18 cellular contexts compared by ENCODE assay signal in genomic region chr9:68329106-68329505, GRCh38. TPM values are rescaled to one million over a fixed set of nuclear protein-coding genes. Genes with fewer than 3 reads are reported as not detected.
"Had no signal": no experiment of that assay in that cellular context is flagged by ENCODE, and none has a peak within 500 bp of the region (broad histone marks: within the 10 kb centered on the region; RNA-seq: fewer than 3 reads in every experiment).

No MANE protein-coding gene starts in this region.

RNA-seq across cellular contexts. Expression of gene FOXD4L3, which starts 26.4 kb away (rescaled TPM):
- total RNA-seq: activated naive CD4-positive, alpha-beta T cell treated with anti-CD3 and anti-CD28 coated beads for 36 hours; activated naive CD8-positive, alpha-beta T cell treated with anti-CD3 and anti-CD28 coated beads, Interleukin-2, amount 10 ng/mL, durations not matched to agents 7 days and 5 days; activated T-cell treated with anti-CD3 and anti-CD28 coated beads, Interleukin-2, amount 50 U/mL, for 4 hours; activated T-cell treated with anti-CD3 and anti-CD28 coated beads, Interleukin-2, amount 50 U/mL, for 72 hours; activated T-helper 1 cell treated with anti-CD3 and anti-CD28 coated beads, Interleukin-12 subunit alpha, Interleukin-12 subunit beta, Interleukin-2, Interleukin-4 antibody, amounts not matched to agents 30 ng/mL and 10 ng/mL and 1 ng/mL, durations not matched to agents 14 hours and 24 hours and 36 hours; activated T-helper 2 cell treated with anti-CD3 and anti-CD28 coated beads, Interferon-gamma antibody, Interleukin-2, Interleukin-4, amounts not matched to agents 10 μg/mL and 5 μg/mL and 100 μg/mL, durations not matched to agents 14 hours and 24 hours and 36 hours; adrenal gland; ascending aorta; astrocyte; body of pancreas; bronchial epithelial cell; cardiac septum; cerebellum; chondrocyte had no signal
- polyA plus RNA-seq: adipose tissue had no signal

RNA-seq across cellular contexts. Expression of gene PGM5, which starts 27.3 kb away (rescaled TPM):
- total RNA-seq: activated naive CD4-positive, alpha-beta T cell treated with anti-CD3 and anti-CD28 coated beads for 36 hours; activated naive CD4-positive, alpha-beta T cell treated with anti-CD3 and anti-CD28 coated beads, Interleukin-2, amount 50 U/mL, for 72 hours; activated naive CD8-positive, alpha-beta T cell treated with anti-CD3 and anti-CD28 coated beads for 36 hours; activated naive CD8-positive, alpha-beta T cell treated with anti-CD3 and anti-CD28 coated beads, Interleukin-2, amount 10 ng/mL, durations not matched to agents 7 days and 5 days; activated T-cell treated with anti-CD3 and anti-CD28 coated beads, Interleukin-2, amount 50 U/mL, for 4 hours; activated T-cell treated with anti-CD3 and anti-CD28 coated beads, Interleukin-2, amount 50 U/mL, for 72 hours; activated T-helper 1 cell treated with anti-CD3 and anti-CD28 coated beads, Interleukin-12 subunit alpha, Interleukin-12 subunit beta, Interleukin-2, Interleukin-4 antibody, amounts not matched to agents 30 ng/mL and 10 ng/mL and 1 ng/mL, durations not matched to agents 14 hours and 24 hours and 36 hours; activated T-helper 17 cell treated with anti-CD3 and anti-CD28 coated beads, Interleukin-2, amount 50 U/mL, for 72 hours; activated T-helper 2 cell treated with anti-CD3 and anti-CD28 coated beads, Interferon-gamma antibody, Interleukin-2, Interleukin-4, amounts not matched to agents 10 μg/mL and 5 μg/mL and 100 μg/mL, durations not matched to agents 14 hours and 24 hours and 36 hours; chondrocyte had no signal
